In the genomic region with DNA sequence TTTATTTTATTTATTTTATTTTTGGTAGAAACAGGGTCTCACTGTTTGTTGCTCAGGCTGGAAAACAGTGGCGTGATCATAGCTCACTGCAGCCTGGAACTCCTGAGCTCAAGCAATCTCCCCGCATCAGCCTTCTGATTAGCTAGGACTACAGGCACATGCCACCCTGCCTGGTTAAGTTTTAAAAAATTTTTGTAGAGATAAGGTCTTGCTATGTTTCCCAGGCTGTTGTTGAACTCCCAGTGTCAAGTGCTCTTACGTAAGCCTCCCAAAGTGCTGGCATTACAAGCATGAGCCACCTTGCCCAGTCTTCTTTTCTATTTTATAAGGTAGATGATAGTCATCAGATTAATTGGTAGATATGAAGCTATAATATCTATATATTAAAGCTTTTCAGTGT, we compare ENCODE assay signal across 9 cellular contexts.
"Had no signal": no experiment of that assay in that cellular context is flagged by ENCODE, and none has a peak within 500 bp of the region (broad histone marks: within the 10 kb centered on the region; RNA-seq: fewer than 3 reads in every experiment).

No MANE protein-coding gene starts in this region.

- H3K36me3 ChIP-seq: HAP-1 had no signal

- H3K9me3 ChIP-seq: HAP-1 had no signal

- H3K27ac ChIP-seq: GM23248, HL-60 had no signal

- ATAC-seq: HCT116, HepG2 had no signal

- H3K4me3 ChIP-seq: GM23248, HAP-1 had no signal

- H3K4me1 ChIP-seq: HAP-1 had no signal

- DNase-seq: GM23248, GOT3, H7, HFFc6, KBM-7 had no signal
